In the genomic region with DNA sequence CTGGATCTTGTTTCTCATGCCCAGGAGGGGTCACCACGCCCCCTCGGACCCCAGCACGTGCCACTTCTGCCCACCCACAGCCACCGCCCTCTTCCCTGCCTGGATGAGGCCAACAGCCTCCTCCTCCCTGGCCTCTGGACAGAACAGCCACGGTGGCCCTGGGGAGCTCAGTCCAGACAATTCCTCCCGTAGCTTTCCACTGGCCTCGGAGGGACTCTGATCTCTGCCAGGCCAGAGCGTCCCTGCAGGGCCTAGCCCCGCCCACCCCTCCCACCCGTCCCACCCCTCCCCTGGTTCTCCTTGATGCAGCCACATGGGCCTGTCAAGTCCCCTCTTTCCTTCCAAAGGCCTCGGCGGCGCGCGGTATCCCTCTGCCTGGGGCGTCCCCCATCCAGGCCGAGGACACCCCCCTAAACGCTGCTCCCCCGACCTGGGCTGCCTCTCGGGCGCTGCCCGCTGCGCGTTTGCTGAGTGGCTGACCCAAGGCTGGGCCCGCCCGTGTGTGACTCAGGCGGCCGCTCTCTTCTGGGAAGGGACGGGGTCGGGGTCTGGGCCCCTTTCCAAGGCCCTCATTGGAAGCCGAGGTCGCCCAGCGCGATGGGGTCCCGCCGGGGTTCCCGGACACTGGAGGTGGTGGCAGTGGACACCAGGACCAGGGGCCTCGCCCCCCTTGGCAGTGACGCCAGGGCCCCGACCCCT, we compare ENCODE assay signal across 8 cellular contexts. TPM values are rescaled to one million over a fixed set of nuclear protein-coding genes. Genes with fewer than 3 reads are reported as not detected.
DNase-seq lines count a peak whose midpoint lies in the region; TF ChIP-seq lines count a peak whose summit lies in the region.

No MANE protein-coding gene starts in this region.

- H3K27me3 Mint-ChIP-seq in osteocyte (ENCODE audit: unreplicated experiment), result no peaks in the 10 kb centered on the region

- no peaks in the 10 kb centered on the region for H3K9me3 Mint-ChIP-seq in osteocyte (ENCODE audit: unreplicated experiment)

- intact Hi-C loops in cardiac septum (cut with DNase I), result loop anchor here (2.0 kb wide), 1 partner anchor 25 kb away; no protein-coding TSS in a partner anchor

- H3K4me3 Mint-ChIP-seq in osteocyte (ENCODE audit: unreplicated experiment), result peak overlapping the region; percentile 77

- DNase-seq in GM03348 (ENCODE audit: low spot score) (peak; percentile 90), H4 (ENCODE audit: low spot score) (peak; percentile 47), NCI-H2227 (lab: John Stamatoyannopoulos, UW; ENCODE audit: unreplicated experiment) (peak; percentile 69), amygdala (lab: John Stamatoyannopoulos, UW) (peak in 40 of 56 donors; percentile 19 to 90 (median 59)), cardiac septum (ENCODE audit: low spot score) (peak; percentile 78), osteocyte (ENCODE audit: extremely low spot score, unreplicated experiment) (no peak), NCI-H526 treated with DMSO at 0.1 percent for 48 hours (lab: John Stamatoyannopoulos, UW) (no peak), NCI-H446 (lab: John Stamatoyannopoulos, UW) (no peak)

- peak overlapping the region; percentile 71 for H3K27ac Mint-ChIP-seq in osteocyte (ENCODE audit: unreplicated experiment)

- TF ChIP-seq CTCF in osteocyte (IDR thresholded peaks at IDR 0.05), result no peak

- H3K36me3 Mint-ChIP-seq in osteocyte (ENCODE audit: unreplicated experiment), result peaks cover 20% of the 10 kb centered on the region

- H3K4me1 Mint-ChIP-seq in osteocyte (ENCODE audit: unreplicated experiment), result peaks cover 18% of the 10 kb centered on the region

RNA-seq across cellular contexts. Expression of a gene that starts 0.6 kb away (rescaled TPM):
- 26.0 and 28.7 TPM in 2 replicates for total RNA-seq in H4 (2014; rRNA removed; shearing (Covaris generic))
- 138 TPM for total RNA-seq in cardiac septum
- total RNA-seq in osteocyte, result 36.3 and 37.6 TPM in 2 replicates

RNA-seq across cellular contexts. Expression of a gene that starts 54.0 kb away (rescaled TPM):
- 137 and 156 TPM in 2 replicates for total RNA-seq in H4 (2014; rRNA removed; shearing (Covaris generic))
- total RNA-seq in cardiac septum (16.1 TPM), osteocyte (29.7 and 32.5 TPM in 2 replicates)

RNA-seq across cellular contexts. Expression of a gene that starts 54.1 kb away (rescaled TPM):
- total RNA-seq in H4 (2014; rRNA removed; shearing (Covaris generic)), result 119 and 156 TPM in 2 replicates
- 376 TPM for total RNA-seq in cardiac septum
- total RNA-seq in osteocyte, result 119 and 133 TPM in 2 replicates

Comparison
In these comparisons a context has a peak if more than half of its experiments do, and no peak if none do; other contexts are left out.
1. DNase-seq: peak in GM03348 (single experiment), H4 (single experiment), NCI-H2227 (single experiment), amygdala (40 of 56) and cardiac septum (single experiment); none in osteocyte (single experiment), NCI-H526 treated with DMSO at 0.1 percent for 48 hours (single experiment) and NCI-H446 (0 of 2).